Comparison of ENCODE assay signal across 19 cellular contexts in genomic region chr9:90927496-90927895, GRCh38.
"Had no signal": no experiment of that assay in that cellular context is flagged by ENCODE, and none has a peak within 500 bp of the region (broad histone marks: within the 10 kb centered on the region; RNA-seq: fewer than 3 reads in every experiment).

No MANE protein-coding gene starts in this region.

- H2AFZ ChIP-seq: hepatocyte, neural progenitor cell had no signal

- H3K4me1 ChIP-seq: neural progenitor cell, sigmoid colon, suprapubic skin, upper lobe of right lung had no signal

- H3K27me3 ChIP-seq: hepatocyte, neural progenitor cell, ovary, right atrium auricular region, sigmoid colon, suprapubic skin, thyroid gland, upper lobe of right lung, vagina had no signal

- H3K79me2 ChIP-seq: hepatocyte had no signal

- H3K27ac ChIP-seq: hepatocyte, neural progenitor cell, ovary, right atrium auricular region, sigmoid colon, suprapubic skin, thyroid gland, upper lobe of right lung, vagina had no signal

- H3K4me2 ChIP-seq: hepatocyte, neural progenitor cell had no signal

- H3K36me3 ChIP-seq: neural progenitor cell, ovary, right atrium auricular region, sigmoid colon, suprapubic skin, thyroid gland, upper lobe of right lung, vagina had no signal

- H3K4me3 ChIP-seq: hepatocyte, neural progenitor cell, ovary, right atrium auricular region, sigmoid colon, skin epidermis, suprapubic skin, thyroid gland, upper lobe of right lung, vagina had no signal

- H3K9me3 ChIP-seq: ovary, right atrium auricular region, suprapubic skin, thyroid gland, upper lobe of right lung, vagina had no signal

- DNase-seq: effector memory CD4-positive, alpha-beta T cell; foreskin melanocyte; head of caudate nucleus; nucleus accumbens; ovary; sigmoid colon; stimulated activated CD4-positive, alpha-beta T cell treated with anti-CD3 and anti-CD28 coated beads, Interleukin-2, amount 100 ng/mL, for 24 hours; stimulated activated CD4-positive, alpha-beta T cell treated with anti-CD3 and anti-CD28 coated beads, Interleukin-4, amount 100 ng/mL, for 4 hours; stimulated activated naive CD4-positive, alpha-beta T cell; thyroid gland; upper lobe of right lung had no signal

- ATAC-seq: left lobe of liver; natural killer cell treated with Interleukin-12 subunit alpha and Interleukin-12 subunit beta and Interleukin-15 and Interleukin-18, amount 100 ng/mL, for 72 hours; upper lobe of right lung had no signal

- H3K9ac ChIP-seq: neural progenitor cell had no signal
